In the genomic region with DNA sequence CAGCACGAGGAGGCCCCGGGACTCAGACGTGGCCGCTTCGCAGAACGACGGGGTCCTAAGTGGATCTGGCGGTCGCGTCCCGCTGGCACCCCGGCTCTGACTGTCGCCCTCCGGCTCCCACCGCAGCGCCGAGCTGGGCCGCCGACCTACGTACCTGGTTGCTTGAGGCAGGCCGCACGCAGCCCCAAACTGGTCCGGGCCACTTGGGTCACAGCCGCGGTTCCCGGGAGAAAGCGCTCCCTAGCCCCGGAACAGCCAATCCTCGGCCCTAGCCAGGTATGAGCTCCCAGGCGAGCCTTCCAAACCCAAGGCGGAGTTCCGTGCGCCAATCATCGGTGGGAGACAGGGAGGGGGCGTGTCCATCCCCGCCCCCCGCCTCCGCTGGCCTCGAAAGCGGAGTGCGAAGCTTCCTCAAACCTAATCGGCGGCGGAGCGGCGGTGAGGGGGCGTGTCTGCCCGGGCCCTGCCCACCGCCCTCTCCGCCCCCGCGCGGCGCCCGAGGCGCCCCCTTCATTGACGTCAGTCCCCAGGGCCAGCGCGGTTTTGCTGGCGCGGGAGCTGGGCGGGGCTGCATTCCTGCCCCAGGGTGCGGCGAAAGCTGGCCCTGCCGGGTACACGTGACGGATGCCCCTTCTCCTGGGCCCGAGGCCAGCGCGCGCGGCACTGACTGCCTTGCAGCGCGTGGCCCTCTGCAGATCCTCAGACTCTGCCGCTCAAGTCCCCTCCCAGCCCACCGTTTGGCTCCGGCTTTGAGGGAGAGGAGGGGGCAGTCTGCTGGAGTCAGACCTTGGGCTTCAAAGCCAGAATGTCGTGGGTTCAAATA, we compare ENCODE assay signal across 8 cellular contexts. TPM values are rescaled to one million over a fixed set of nuclear protein-coding genes. Genes with fewer than 3 reads are reported as not detected.
DNase-seq lines count a peak whose midpoint lies in the region; ATAC-seq and TF ChIP-seq lines count a peak whose summit lies in the region.

A gene with protein sequence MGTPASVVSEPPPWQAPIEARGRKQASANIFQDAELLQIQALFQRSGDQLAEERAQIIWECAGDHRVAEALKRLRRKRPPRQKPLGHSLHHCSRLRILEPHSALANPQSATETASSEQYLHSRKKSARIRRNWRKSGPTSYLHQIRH (minus strand): TSS at position 280 of the 823 bp plus-strand sequence. CDS start 7,336 bp downstream, outside the sequence.

- H3K27me3 ChIP-seq in SU-DHL-6 (ENCODE audit: low read length) (no peaks in the 10 kb centered on the region), cardiac muscle cell (no peaks in the 10 kb centered on the region), parathyroid adenoma (ENCODE audit: control insufficient read depth, insufficient read depth, low read length) (no peaks in the 10 kb centered on the region), tibial artery (no peaks in the 10 kb centered on the region)

- peaks cover 9% of the 10 kb centered on the region; the same call in 1 of the 2 replicates for H3F3A ChIP-seq in SU-DHL-6 (ENCODE audit: insufficient read depth)

- peak within 1 kb of the TSS; percentile 43 for H3K27ac Mint-ChIP-seq in activated naive CD8-positive, alpha-beta T cell treated with anti-CD3 and anti-CD28 coated beads, Interleukin-2, amount 50 U/mL, for 24 hours

- H3K36me3 ChIP-seq in SU-DHL-6 (ENCODE audit: low read length) (no peaks in the 10 kb centered on the region), cardiac muscle cell (no peaks in the 10 kb centered on the region), parathyroid adenoma (ENCODE audit: control insufficient read depth, insufficient read depth, low read length) (no peaks in the 10 kb centered on the region), tibial artery (no peaks in the 10 kb centered on the region)

- H3K9me3 ChIP-seq in SU-DHL-6 (ENCODE audit: insufficient read depth, low read length) (no peaks in the 10 kb centered on the region), cardiac muscle cell (ENCODE audit: low read depth) (no peaks in the 10 kb centered on the region), parathyroid adenoma (ENCODE audit: control insufficient read depth, low read length) (no peaks in the 10 kb centered on the region), tibial artery (no peaks in the 10 kb centered on the region)

- no peaks in the 10 kb centered on the region for H3K9me3 Mint-ChIP-seq in activated naive CD8-positive, alpha-beta T cell treated with anti-CD3 and anti-CD28 coated beads, Interleukin-2, amount 50 U/mL, for 24 hours

- H2AFZ ChIP-seq in SU-DHL-6 (ENCODE audit: low read depth, low read length, severe bottlenecking): peak within 1 kb of the TSS; percentile 86
- peak within 1 kb of the TSS; percentile 98 for H2AFZ ChIP-seq in parathyroid adenoma

- H3K27me3 Mint-ChIP-seq in activated naive CD8-positive, alpha-beta T cell treated with anti-CD3 and anti-CD28 coated beads, Interleukin-2, amount 50 U/mL, for 24 hours: no peaks in the 10 kb centered on the region

- H3K4me1 ChIP-seq in cardiac muscle cell (ENCODE audit: low read depth) (peaks cover 12% of the 10 kb centered on the region), parathyroid adenoma (peaks cover 21% of the 10 kb centered on the region), tibial artery (peaks cover 0 to 57% (median 46%) of the 10 kb centered on the region in 4 donors)

- peak within 1 kb of the TSS; percentile 77 for H3K4me3 Mint-ChIP-seq in activated naive CD8-positive, alpha-beta T cell treated with anti-CD3 and anti-CD28 coated beads, Interleukin-2, amount 50 U/mL, for 24 hours

- peak; percentile 91 to 96 (median 95) for DNase-seq in NCI-H1417 (lab: John Stamatoyannopoulos, UW)
- DNase-seq in activated naive CD8-positive, alpha-beta T cell treated with anti-CD3 and anti-CD28 coated beads, Interleukin-2, amount 50 U/mL, for 24 hours: peak; percentile 95
- DNase-seq in cardiac muscle cell (ENCODE audit: low read depth in 1 of 2, low spot score in 1 of 2): peak; percentile 99
- peak; percentile 96 to 99 for DNase-seq in tibial artery

- H3K9me2 ChIP-seq in SU-DHL-6 (replicated peaks; ENCODE audit: insufficient read depth, low read length): no peaks in the 10 kb centered on the region

- TF ChIP-seq CTCF in GM12875 (IDR thresholded peaks at IDR 0.05; ENCODE audit: borderline replicate concordance, insufficient read depth, low read depth, low read length) (no peak), SU-DHL-6 (IDR thresholded peaks at IDR 0.05; ENCODE audit: insufficient read depth, low read length, poor library complexity, severe bottlenecking) (no peak), cardiac muscle cell (IDR thresholded peaks at IDR 0.05; ENCODE audit: low read depth, low read length) (no peak), parathyroid adenoma (IDR thresholded peaks at IDR 0.05) (no peak), tibial artery (IDR thresholded peaks at IDR 0.05) (peak in 1 of 2 experiments; percentile 11)

- H3K36me3 Mint-ChIP-seq in activated naive CD8-positive, alpha-beta T cell treated with anti-CD3 and anti-CD28 coated beads, Interleukin-2, amount 50 U/mL, for 24 hours (ENCODE audit: low read depth): no peaks in the 10 kb centered on the region

- peaks cover 13% of the 10 kb centered on the region for H3K4me1 Mint-ChIP-seq in activated naive CD8-positive, alpha-beta T cell treated with anti-CD3 and anti-CD28 coated beads, Interleukin-2, amount 50 U/mL, for 24 hours

- H3K27ac ChIP-seq in SU-DHL-6 (ENCODE audit: low read depth, low read length) (no peak within 1 kb of the TSS), cardiac muscle cell (peak within 1 kb of the TSS; percentile 93), parathyroid adenoma (peak within 1 kb of the TSS; percentile 79), tibial artery (peak within 1 kb of the TSS; percentile 95 to 96)

- H3K4me3 ChIP-seq in GM12875 (ENCODE audit: low read depth, low read length) (peak within 1 kb of the TSS; percentile 35), SU-DHL-6 (ENCODE audit: insufficient read depth, low read length, poor library complexity, severe bottlenecking) (peak within 1 kb of the TSS; percentile 57), cardiac muscle cell (peak within 1 kb of the TSS; percentile 41), parathyroid adenoma (ENCODE audit: low read depth, low read length) (peak within 1 kb of the TSS; percentile 74), tibial artery (peak within 1 kb of the TSS; percentile 77 to 84)

- no peaks in the 10 kb centered on the region for H4K20me1 ChIP-seq in SU-DHL-6 (ENCODE audit: low read depth, low read length)

- peak; percentile 95 for ATAC-seq in HG02763 (IDR thresholded peaks at IDR 0.05; ENCODE audit: unreplicated experiment)
- peak; percentile 90 for ATAC-seq in activated naive CD8-positive, alpha-beta T cell treated with anti-CD3 and anti-CD28 coated beads, Interleukin-2, amount 50 U/mL, for 24 hours

- intact Hi-C loops in tibial artery (cut with DNase I; ENCODE audit: low total_unique reads): no loop called here

- peak within 1 kb of the TSS; percentile 57 for H3K9ac ChIP-seq in SU-DHL-6 (ENCODE audit: low read length)
- H3K9ac ChIP-seq in parathyroid adenoma: peak within 1 kb of the TSS; percentile 58

- H3K4me2 ChIP-seq in SU-DHL-6 (ENCODE audit: low read depth, low read length, poor library complexity, severe bottlenecking) (peak within 1 kb of the TSS; percentile 63), parathyroid adenoma (ENCODE audit: low read length) (peak within 1 kb of the TSS; percentile 88)

- H3K79me2 ChIP-seq in SU-DHL-6 (ENCODE audit: insufficient read depth, low read length) (no peaks in the 10 kb centered on the region), parathyroid adenoma (peaks cover 4% of the 10 kb centered on the region)

RNA-seq across cellular contexts. Expression of the gene that starts here (rescaled TPM):
- 8.7 and 19.0 TPM in 2 replicates for total RNA-seq in cardiac muscle cell
- polyA plus RNA-seq in cardiac muscle cell: 12.9 and 15.8 TPM in 2 replicates
